ENCODE assay signal across 8 cellular contexts in genomic region chr1:201503397-201504176, GRCh38. TPM values are rescaled to one million over a fixed set of nuclear protein-coding genes. Genes with fewer than 3 reads are reported as not detected.
DNase-seq lines count a peak whose midpoint lies in the region; ATAC-seq, FAIRE-seq and TF ChIP-seq lines count a peak whose summit lies in the region.

No MANE protein-coding gene starts in this region.

- ATAC-seq in HG03159 (IDR thresholded peaks at IDR 0.05; ENCODE audit: unreplicated experiment), result no peak

- no peak for TF ChIP-seq CTCF in prostate gland (IDR thresholded peaks at IDR 0.05)

- peak overlapping the region in 1 of 2 donors; percentile 10 for H3K4me3 ChIP-seq in prostate gland

- H3K27ac ChIP-seq in prostate gland, result peak overlapping the region; percentile 91 to 96

- peak; percentile 92 for DNase-seq in ELF-1 (ENCODE audit: low read depth, low spot score)
- peak; percentile 95 for DNase-seq in RCC 7860 (ENCODE audit: low spot score)
- DNase-seq in fibroblast of peridontal ligament (ENCODE audit: extremely low read depth), result peak; percentile 99
- peak; percentile 82 for DNase-seq in prostate gland (ENCODE audit: low spot score)
- no peak for DNase-seq in NCI-H2196 (lab: John Stamatoyannopoulos, UW; ENCODE audit: unreplicated experiment)
- no peak for DNase-seq in NCI-H524 (lab: John Stamatoyannopoulos, UW)
- DNase-seq in NCI-H1048 (lab: John Stamatoyannopoulos, UW), result no peak

- H3K27me3 ChIP-seq in prostate gland (replicated peaks; ENCODE audit: insufficient read depth), result no peaks in the 10 kb centered on the region

- peak; percentile 76 for TF ChIP-seq POLR2A in prostate gland (IDR thresholded peaks at IDR 0.05)

- no peaks in the 10 kb centered on the region for H3K36me3 ChIP-seq in prostate gland

- no peak for FAIRE-seq in RCC 7860 (lab: Jason Lieb, UNC)

- H3K9me3 ChIP-seq in prostate gland, result no peaks in the 10 kb centered on the region

- H3K4me1 ChIP-seq in prostate gland (replicated peaks), result peaks cover 21% of the 10 kb centered on the region

- intact Hi-C loops in prostate gland (cut with DNase I), result loop anchor here (2.0 kb wide), 1 partner anchor 15 kb away; no protein-coding TSS in a partner anchor

- WGBS in prostate gland, result 18% methylated on average over 13 of the region's 13 CpGs

RNA-seq across cellular contexts. Expression of gene CSRP1, which starts 3.3 kb away (rescaled TPM):
- total RNA-seq in prostate gland, result 1,000 to 10,000 TPM; 1,117 to 1,634 TPM

RNA-seq across cellular contexts. Expression of gene PHLDA3, which starts 34.6 kb away (rescaled TPM):
- total RNA-seq in prostate gland, result 10 to 100 TPM; 49.7 to 73.9 TPM

RNA-seq across cellular contexts. Expression of gene NAV1, which starts 35.3 kb away (rescaled TPM):
- total RNA-seq in prostate gland, result 10 to 100 TPM; 13.1 to 29.1 TPM

Comparison
In these comparisons a context has a peak if more than half of its experiments do, and no peak if none do; other contexts are left out.
1. DNase-seq: peak in ELF-1 (single experiment), RCC 7860 (single experiment), fibroblast of peridontal ligament (single experiment) and prostate gland (single experiment); none in NCI-H2196 (single experiment), NCI-H524 (0 of 2) and NCI-H1048 (single experiment).